Comparison of ENCODE assay signal across 10 cellular contexts in genomic region chr7:22859676-22860290, GRCh38. TPM values are rescaled to one million over a fixed set of nuclear protein-coding genes. Genes with fewer than 3 reads are reported as not detected.
DNase-seq lines count a peak whose midpoint lies in the region; ATAC-seq and TF ChIP-seq lines count a peak whose summit lies in the region.
"Had no signal": no experiment of that assay in that cellular context is flagged by ENCODE, and none has a peak within 500 bp of the region (broad histone marks: within the 10 kb centered on the region; RNA-seq: fewer than 3 reads in every experiment).

No MANE protein-coding gene starts in this region.

- DNase-seq in activated naive CD4-positive, alpha-beta T cell treated with anti-CD3 and anti-CD28 coated beads, Interleukin-2, amount 10 ng/mL, durations not matched to agents 7 days and 5 days: no peak
- no peak for DNase-seq in WERI-Rb-1
- peak; percentile 78 for DNase-seq in fibroblast of mammary gland (ENCODE audit: low read depth)
- no peak for DNase-seq in suprapubic skin (ENCODE audit: low spot score in 2 of 2)
- DNase-seq in thyroid gland: no peak
- DNase-seq: NCI-H2081 treated with DMSO at 0.1 percent for 48 hours; stimulated activated CD4-positive, alpha-beta T cell treated with anti-CD3 and anti-CD28 coated beads, Interleukin-4, amount 100 ng/mL, for 24 hours had no signal

- H3K4me3 Mint-ChIP-seq in activated naive CD4-positive, alpha-beta T cell treated with anti-CD3 and anti-CD28 coated beads, Interleukin-2, amount 50 U/mL, for 24 hours: no peak overlapping the region
- H3K4me3 Mint-ChIP-seq in activated naive CD4-positive, alpha-beta T cell treated with anti-CD3 and anti-CD28 coated beads, Interleukin-2, amount 10 ng/mL, durations not matched to agents 7 days and 5 days: no peak overlapping the region

- TF ChIP-seq POLR2A in suprapubic skin (IDR thresholded peaks at IDR 0.05) (no peak), thyroid gland (IDR thresholded peaks at IDR 0.05) (no peak)

- no peaks in the 10 kb centered on the region for H3K27me3 Mint-ChIP-seq in activated naive CD4-positive, alpha-beta T cell treated with anti-CD3 and anti-CD28 coated beads, Interleukin-2, amount 50 U/mL, for 24 hours
- H3K27me3 Mint-ChIP-seq in activated naive CD4-positive, alpha-beta T cell treated with anti-CD3 and anti-CD28 coated beads, Interleukin-2, amount 10 ng/mL, durations not matched to agents 7 days and 5 days: no peaks in the 10 kb centered on the region

- no peak for TF ChIP-seq CTCF in WERI-Rb-1 (IDR thresholded peaks at IDR 0.05; ENCODE audit: low read depth, low read length)
- TF ChIP-seq CTCF in fibroblast of mammary gland (conservative IDR thresholded peaks at IDR 0.05; ENCODE audit: control insufficient read depth, insufficient read depth, low read depth, low read length): no peak
- no peak for TF ChIP-seq CTCF in suprapubic skin (IDR thresholded peaks at IDR 0.05)
- TF ChIP-seq CTCF in thyroid gland (IDR thresholded peaks at IDR 0.05): no peak

- H3K36me3 ChIP-seq in WERI-Rb-1 (no peaks in the 10 kb centered on the region), suprapubic skin (no peaks in the 10 kb centered on the region), thyroid gland (no peaks in the 10 kb centered on the region)

- H3K4me1 ChIP-seq in suprapubic skin (peaks cover 37% of the 10 kb centered on the region), thyroid gland (peaks cover 3 to 11% of the 10 kb centered on the region in 2 donors)

- H3K27me3 ChIP-seq in WERI-Rb-1 (ENCODE audit: insufficient read depth, low read depth, severe bottlenecking) (no peaks in the 10 kb centered on the region), suprapubic skin (no peaks in the 10 kb centered on the region), thyroid gland (no peaks in the 10 kb centered on the region)

- peaks cover 1% of the 10 kb centered on the region for H3K9me3 ChIP-seq in WERI-Rb-1 (ENCODE audit: severe bottlenecking)
- H3K9me3 ChIP-seq in suprapubic skin: no peaks in the 10 kb centered on the region
- no peaks in the 10 kb centered on the region for H3K9me3 ChIP-seq in thyroid gland

- H3K4me1 Mint-ChIP-seq in activated naive CD4-positive, alpha-beta T cell treated with anti-CD3 and anti-CD28 coated beads, Interleukin-2, amount 50 U/mL, for 24 hours: peaks cover 48% of the 10 kb centered on the region
- peaks cover 36% of the 10 kb centered on the region for H3K4me1 Mint-ChIP-seq in activated naive CD4-positive, alpha-beta T cell treated with anti-CD3 and anti-CD28 coated beads, Interleukin-2, amount 10 ng/mL, durations not matched to agents 7 days and 5 days

- H3K36me3 Mint-ChIP-seq in activated naive CD4-positive, alpha-beta T cell treated with anti-CD3 and anti-CD28 coated beads, Interleukin-2, amount 50 U/mL, for 24 hours: peaks cover 34% of the 10 kb centered on the region
- H3K36me3 Mint-ChIP-seq in activated naive CD4-positive, alpha-beta T cell treated with anti-CD3 and anti-CD28 coated beads, Interleukin-2, amount 10 ng/mL, durations not matched to agents 7 days and 5 days: peaks cover 46% of the 10 kb centered on the region

- H3K9me3 Mint-ChIP-seq in activated naive CD4-positive, alpha-beta T cell treated with anti-CD3 and anti-CD28 coated beads, Interleukin-2, amount 50 U/mL, for 24 hours: no peaks in the 10 kb centered on the region
- H3K9me3 Mint-ChIP-seq in activated naive CD4-positive, alpha-beta T cell treated with anti-CD3 and anti-CD28 coated beads, Interleukin-2, amount 10 ng/mL, durations not matched to agents 7 days and 5 days: no peaks in the 10 kb centered on the region

- H3K4me3 ChIP-seq in WERI-Rb-1 (ENCODE audit: low read depth, low read length) (no peak overlapping the region), fibroblast of mammary gland (ENCODE audit: control insufficient read depth, low read depth, low read length) (no peak overlapping the region), suprapubic skin (no peak overlapping the region), thyroid gland (replicated peaks in 1 of 3) (no peak overlapping the region)

- peak overlapping the region; percentile 55 for H3K27ac ChIP-seq in WERI-Rb-1
- peak overlapping the region; percentile 22 for H3K27ac ChIP-seq in suprapubic skin
- peak overlapping the region in 1 of 3 donors; percentile 48 for H3K27ac ChIP-seq in thyroid gland

- no peak for TF ChIP-seq EP300 in suprapubic skin (IDR thresholded peaks at IDR 0.05)

- intact Hi-C loops in thyroid gland (cut with DNase I): no loop called here

- WGBS in suprapubic skin: 43% methylated on average over 4 of the region's 4 CpGs
- 80 to 86% methylated on average over 4 of the region's 4 CpGs for WGBS in thyroid gland, 2 donors

- CTCF ChIA-PET in activated naive CD4-positive, alpha-beta T cell treated with anti-CD3 and anti-CD28 coated beads, Interleukin-2, amount 10 ng/mL, durations not matched to agents 7 days and 5 days (lab: Charles Lee): interaction anchor here (0.9 to 2.1 kb wide), 6 partner anchors 9 to 247 kb away, joined by 3 to 12 read pairs (median 4); no protein-coding TSS in a partner anchor

- ATAC-seq in GM19395 (IDR thresholded peaks at IDR 0.05; ENCODE audit: unreplicated experiment) (no peak), HG03139 (IDR thresholded peaks at IDR 0.05; ENCODE audit: unreplicated experiment) (no peak)

- peak overlapping the region; percentile 51 for H3K27ac Mint-ChIP-seq in activated naive CD4-positive, alpha-beta T cell treated with anti-CD3 and anti-CD28 coated beads, Interleukin-2, amount 50 U/mL, for 24 hours
- H3K27ac Mint-ChIP-seq in activated naive CD4-positive, alpha-beta T cell treated with anti-CD3 and anti-CD28 coated beads, Interleukin-2, amount 10 ng/mL, durations not matched to agents 7 days and 5 days: no peak overlapping the region

RNA-seq across cellular contexts. Expression of gene TOMM7, which starts 37.1 kb away (rescaled TPM):
- total RNA-seq in suprapubic skin (100 to 1,000 TPM; 116 to 218 (median 149) TPM), thyroid gland (100 to 1,000 TPM in 3 of 4 donors, 10 to 100 TPM in 1; 94.8 to 312 (median 154) TPM)
